In genomic region chr5:2173067-2173466, GRCh38 we compare ENCODE assay signal across 16 cellular contexts.
"Had no signal": no experiment of that assay in that cellular context is flagged by ENCODE, and none has a peak within 500 bp of the region (broad histone marks: within the 10 kb centered on the region; RNA-seq: fewer than 3 reads in every experiment).

No MANE protein-coding gene starts in this region.

- ATAC-seq: foreskin keratinocyte, heart left ventricle, left cardiac atrium had no signal

- H3K27me3 Mint-ChIP-seq: dendritic cell treated with granulocyte-macrophage colony-stimulating factor and Interleukin-4, amounts not matched to agents 40 ng/mL and 50 ng/mL, for 4 days had no signal

- H3K27ac Mint-ChIP-seq: activated T-helper 1 cell treated with anti-CD3 and anti-CD28 coated beads, Interleukin-12 subunit alpha, Interleukin-12 subunit beta, Interleukin-2, Interleukin-4 antibody, amounts not matched to agents 30 ng/mL and 10 ng/mL and 1 ng/mL, durations not matched to agents 14 hours and 24 hours and 36 hours; dendritic cell treated with granulocyte-macrophage colony-stimulating factor and Interleukin-4, amounts not matched to agents 40 ng/mL and 50 ng/mL, for 4 days had no signal

- H3K4me3 Mint-ChIP-seq: activated T-helper 1 cell treated with anti-CD3 and anti-CD28 coated beads, Interleukin-12 subunit alpha, Interleukin-12 subunit beta, Interleukin-2, Interleukin-4 antibody, amounts not matched to agents 30 ng/mL and 10 ng/mL and 1 ng/mL, durations not matched to agents 14 hours and 24 hours and 36 hours; dendritic cell treated with granulocyte-macrophage colony-stimulating factor and Interleukin-4, amounts not matched to agents 40 ng/mL and 50 ng/mL, for 4 days had no signal

- H3K9me3 Mint-ChIP-seq: activated T-helper 1 cell treated with anti-CD3 and anti-CD28 coated beads, Interleukin-12 subunit alpha, Interleukin-12 subunit beta, Interleukin-2, Interleukin-4 antibody, amounts not matched to agents 30 ng/mL and 10 ng/mL and 1 ng/mL, durations not matched to agents 14 hours and 24 hours and 36 hours; dendritic cell treated with granulocyte-macrophage colony-stimulating factor and Interleukin-4, amounts not matched to agents 40 ng/mL and 50 ng/mL, for 4 days had no signal

- H3K27ac ChIP-seq: breast epithelium, foreskin keratinocyte, neutrophil, right atrium auricular region, transverse colon had no signal

- DNase-seq: activated CD4-positive, alpha-beta T cell treated with anti-CD3 and anti-CD28 coated beads, Interleukin-2, amount 50 U/mL, for 1 hour; activated naive CD4-positive, alpha-beta T cell; effector memory CD4-positive, alpha-beta T cell; foreskin keratinocyte; heart left ventricle; midbrain; small intestine; stimulated activated CD4-positive, alpha-beta T cell treated with anti-CD3 and anti-CD28 coated beads, Interleukin-4, amount 100 ng/mL, for 24 hours; stimulated activated naive CD4-positive, alpha-beta T cell treated with Interleukin-2 at 50 U/mL for 16 hours; transverse colon had no signal
